In genomic region chr11:64762277-64762915, GRCh38 we compare ENCODE assay signal across 9 cellular contexts. TPM values are rescaled to one million over a fixed set of nuclear protein-coding genes. Genes with fewer than 3 reads are reported as not detected.
DNase-seq lines count a peak whose midpoint lies in the region; ATAC-seq, FAIRE-seq and TF ChIP-seq lines count a peak whose summit lies in the region.
"Had no signal": no experiment of that assay in that cellular context is flagged by ENCODE, and none has a peak within 500 bp of the region (broad histone marks: within the 10 kb centered on the region; RNA-seq: fewer than 3 reads in every experiment).

No MANE protein-coding gene starts in this region.

- peak overlapping the region; percentile 75 for H3K27ac Mint-ChIP-seq in HFFc6
- peak overlapping the region; percentile 1 to 95 (median 86) for H3K27ac Mint-ChIP-seq in brain

- TF ChIP-seq CTCF in HFFc6 (IDR thresholded peaks at IDR 0.05) (no peak), brain (conservative IDR thresholded peaks at IDR 0.05) (no peak)

- ATAC-seq in HG02973 (IDR thresholded peaks at IDR 0.05; ENCODE audit: unreplicated experiment) = no peak

- peaks cover 76% of the 10 kb centered on the region for H4K20me1 ChIP-seq in BLaER1

- H3K9me3 Mint-ChIP-seq in HFFc6 (no peaks in the 10 kb centered on the region), brain (no peaks in the 10 kb centered on the region)

- H3K4me3 ChIP-seq in BLaER1 = no peak overlapping the region
- no peak overlapping the region for H3K4me3 ChIP-seq in muscle layer of duodenum (ENCODE audit: low read depth in 1 of 2, low read length in 2 of 2)

- H3K4me1 Mint-ChIP-seq in HFFc6 (ENCODE audit: low read depth) (peaks cover 34% of the 10 kb centered on the region), brain (peaks cover 67% of the 10 kb centered on the region)

- peaks cover 55% of the 10 kb centered on the region for H3K36me3 ChIP-seq in BLaER1
- peaks cover 37 to 40% of the 10 kb centered on the region in 2 donors for H3K36me3 ChIP-seq in muscle layer of duodenum (ENCODE audit: control insufficient read depth in 1 of 2, insufficient read depth in 2 of 2, low read length in 2 of 2)

- no peak for FAIRE-seq in HTR-8/SVneo (lab: Jason Lieb, UNC)

- peak overlapping the region; percentile 74 for H3K9ac ChIP-seq in BLaER1

- H3K36me3 Mint-ChIP-seq in HFFc6 (ENCODE audit: low read depth) = peaks cover 37% of the 10 kb centered on the region
- peaks cover 31% of the 10 kb centered on the region for H3K36me3 Mint-ChIP-seq in brain

- peak overlapping the region; percentile 79 for H3K4me2 ChIP-seq in BLaER1

- DNase-seq in HFFc6 (no peak), HTR-8/SVneo (ENCODE audit: insufficient read length, low spot score) (no peak), NCI-H524 treated with DMSO at 0.1 percent for 48 hours (lab: John Stamatoyannopoulos, UW) (no peak), hepatic stellate cell (ENCODE audit: low spot score) (no peak)
- DNase-seq: NK-92 treated with Interleukin-12 subunit alpha and Interleukin-12 subunit beta, amount 100 ng/mL, for 24 hours had no signal

- H3K9me3 ChIP-seq in BLaER1 (no peaks in the 10 kb centered on the region), muscle layer of duodenum (ENCODE audit: control insufficient read depth in 1 of 2, low read length in 2 of 2) (no peaks in the 10 kb centered on the region)

- H3K27ac ChIP-seq in BLaER1 = peak overlapping the region; percentile 78
- H3K27ac ChIP-seq in muscle layer of duodenum (ENCODE audit: low read length) = peak overlapping the region; percentile 41

- H3K27me3 ChIP-seq in BLaER1 = no peaks in the 10 kb centered on the region
- H3K27me3 ChIP-seq in muscle layer of duodenum (ENCODE audit: low read depth, low read length) = no peaks in the 10 kb centered on the region

- H3K27me3 Mint-ChIP-seq in HFFc6 (ENCODE audit: insufficient read depth) (peaks cover 9% of the 10 kb centered on the region), brain (no peaks in the 10 kb centered on the region)

- H3K4me1 ChIP-seq in BLaER1 (peaks cover 88% of the 10 kb centered on the region), muscle layer of duodenum (ENCODE audit: control insufficient read depth in 1 of 2, insufficient read depth in 2 of 2, low read length in 2 of 2) (peaks cover 30 to 66% of the 10 kb centered on the region in 2 donors)

- H3K4me3 Mint-ChIP-seq in HFFc6 (peak overlapping the region; percentile 28), brain (peak overlapping the region in 3 of 5 experiments; percentile 13 to 36 (median 31))

RNA-seq across cellular contexts. Expression of gene PYGM, which starts 2.6 kb away (rescaled TPM):
- under 1 TPM in 4 of 6 experiments, not detected in 2; 0.11 to 0.21 (median 0.13) TPM for total RNA-seq in HFFc6 (2021; fragmentation: NEBNext Ultra II Directional; extraction: Animal tissue kit (Norgen Biotek cat#: 25700))
- 13.4 TPM for polyA plus RNA-seq in brain (ENCODE audit: insufficient read depth, low read depth, low replicate concordance)

RNA-seq across cellular contexts. Expression of gene SF1, which starts 15.9 kb away (rescaled TPM):
- total RNA-seq in HFFc6 (2021; fragmentation: NEBNext Ultra II Directional; extraction: Animal tissue kit (Norgen Biotek cat#: 25700)) = 100 to 1,000 TPM; 195 to 244 (median 208) TPM
- 233 TPM for polyA plus RNA-seq in brain (ENCODE audit: insufficient read depth, low read depth, low replicate concordance)

RNA-seq across cellular contexts. Expression of gene RASGRP2, which starts 18.5 kb away (rescaled TPM):
- total RNA-seq in HFFc6 (2021; fragmentation: NEBNext Ultra II Directional; extraction: Animal tissue kit (Norgen Biotek cat#: 25700)) = under 1 TPM in 4 of 6 experiments, not detected in 2; 0.43 to 0.68 (median 0.48) TPM
- polyA plus RNA-seq in brain (ENCODE audit: insufficient read depth, low read depth, low replicate concordance) = 5.9 TPM

RNA-seq across cellular contexts. Expression of gene NRXN2, which starts 39.4 kb away (rescaled TPM):
- under 1 TPM in 5 of 6 experiments, not detected in 1; 0.14 to 0.51 (median 0.31) TPM for total RNA-seq in HFFc6 (2021; fragmentation: NEBNext Ultra II Directional; extraction: Animal tissue kit (Norgen Biotek cat#: 25700))
- 117 TPM for polyA plus RNA-seq in brain (ENCODE audit: insufficient read depth, low read depth, low replicate concordance)

RNA-seq across cellular contexts. Expression of gene MAP4K2, which starts 40.6 kb away (rescaled TPM):
- total RNA-seq in HFFc6 (2021; fragmentation: NEBNext Ultra II Directional; extraction: Animal tissue kit (Norgen Biotek cat#: 25700)) = 10 to 100 TPM; 18.0 to 21.6 (median 20.9) TPM
- polyA plus RNA-seq in brain (ENCODE audit: insufficient read depth, low read depth, low replicate concordance) = 18.6 TPM
